8 cellular contexts compared by ENCODE assay signal in the genomic region with DNA sequence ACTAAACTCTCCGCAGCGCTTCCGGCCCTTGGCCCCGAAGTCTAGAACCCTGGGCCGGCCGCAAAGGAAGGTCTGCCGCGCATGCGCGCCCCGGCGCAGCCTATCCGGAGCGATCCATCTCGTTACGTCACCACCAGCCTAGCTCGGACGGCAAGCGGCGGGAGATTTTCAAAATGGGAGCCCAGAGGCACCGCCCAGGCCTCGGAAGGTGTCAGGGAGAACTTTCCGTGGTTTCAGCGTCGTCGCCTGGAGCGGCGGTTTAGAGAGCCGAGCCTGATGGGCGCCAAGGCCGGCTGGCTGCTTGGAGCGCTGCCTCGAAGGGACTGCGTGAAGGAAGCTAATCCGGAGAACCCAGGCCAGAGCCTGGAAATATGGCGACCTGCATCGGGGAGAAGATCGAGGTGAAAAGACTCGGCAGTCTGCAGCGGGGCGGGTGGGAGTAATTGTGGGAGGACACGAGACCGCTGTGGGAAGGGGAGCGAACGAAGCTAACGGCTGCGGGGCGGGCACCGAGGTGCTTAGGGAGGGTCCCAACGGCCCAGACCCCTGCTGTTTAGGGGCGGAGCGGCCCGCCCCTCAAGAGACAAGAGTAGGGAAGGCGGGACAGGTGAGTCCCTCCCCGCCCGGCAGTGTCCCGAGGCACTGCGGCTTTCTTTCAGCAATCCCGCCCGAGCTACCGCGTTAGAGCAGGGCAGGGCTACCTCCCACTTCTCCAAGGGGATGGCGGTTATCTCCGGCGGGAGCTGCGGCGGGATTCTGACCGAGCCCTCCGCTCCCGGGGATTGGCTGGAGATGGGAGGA. TPM values are rescaled to one million over a fixed set of nuclear protein-coding genes. Genes with fewer than 3 reads are reported as not detected.
DNase-seq lines count a peak whose midpoint lies in the region; ATAC-seq and TF ChIP-seq lines count a peak whose summit lies in the region.

Gene PLK4, plus strand, starts transcription at position 130 of the 801 bp plus-strand sequence. Its CDS starts 242 bp downstream, at position 372.

- no peaks in the 10 kb centered on the region for H3K27me3 ChIP-seq in lower lobe of right lung (ENCODE audit: low read depth)

- no peaks in the 10 kb centered on the region for H3K9me3 ChIP-seq in lower lobe of right lung

- H3K27ac ChIP-seq in lower lobe of right lung: peak within 1 kb of the TSS; percentile 79

- peak; percentile 91 for ATAC-seq in GM21360 (IDR thresholded peaks at IDR 0.05; ENCODE audit: unreplicated experiment)
- ATAC-seq in lower lobe of right lung: peak; percentile 99

- peak within 1 kb of the TSS; percentile 87 for H3K4me3 ChIP-seq in lower lobe of right lung

- TF ChIP-seq CTCF in lower lobe of right lung (IDR thresholded peaks at IDR 0.05): no peak

- intact Hi-C loops in lower lobe of right lung (cut with DNase I): no loop called here

- no peaks in the 10 kb centered on the region for H3K36me3 ChIP-seq in lower lobe of right lung

- DNase-seq in COLO829 (ENCODE audit: low spot score) (peak; percentile 98), HT-29 (ENCODE audit: low spot score) (peak; percentile 97), lower lobe of right lung (peak; percentile 96)
- peak; percentile 88 for DNase-seq in NK-92 treated with Interleukin-12 subunit alpha and Interleukin-12 subunit beta, amount 100 ng/mL, for 24 hours (lab: John Stamatoyannopoulos, UW)
- peak; percentile 80 to 89 for DNase-seq in activated CD8-positive, alpha-beta memory T cell treated with anti-CD3 and anti-CD28 coated beads for 1 hour (ENCODE audit: extremely low read depth in 1 of 2, low read depth in 1 of 2)
- peak; percentile 83 for DNase-seq in effector CD8-positive, alpha-beta T cell (lab: John Stamatoyannopoulos, UW)
- peak; percentile 81 to 88 (median 87) for DNase-seq in stimulated activated CD4-positive, alpha-beta T cell treated with anti-CD3 and anti-CD28 coated beads, TNF-alpha, amount 100 ng/mL, for 1 hour (ENCODE audit: low read depth in 3 of 3, low spot score in 1 of 3)

- H3K4me1 ChIP-seq in lower lobe of right lung: peaks cover 13% of the 10 kb centered on the region

RNA-seq across cellular contexts. Expression of gene PLK4, which starts in this region (rescaled TPM):
- 42.6 and 45.5 TPM in 2 replicates for total RNA-seq in HT-29 (2014; rRNA removed; shearing (Covaris generic))
- 2.0 TPM for total RNA-seq in lower lobe of right lung

Comparison
In these comparisons a context has a peak if more than half of its experiments do, and no peak if none do; other contexts are left out.
1. Peak in every context shown above with its lines: DNase-seq, ATAC-seq, H3K4me3 ChIP-seq and H3K27ac ChIP-seq.
2. RNA of gene PLK4 (total RNA-seq): 42.6 to 45.5 TPM in HT-29; 2.0 TPM in lower lobe of right lung (single experiment); every median in the first group is over 10 times any median in the second.